22 cellular contexts compared by ENCODE assay signal in the genomic region with DNA sequence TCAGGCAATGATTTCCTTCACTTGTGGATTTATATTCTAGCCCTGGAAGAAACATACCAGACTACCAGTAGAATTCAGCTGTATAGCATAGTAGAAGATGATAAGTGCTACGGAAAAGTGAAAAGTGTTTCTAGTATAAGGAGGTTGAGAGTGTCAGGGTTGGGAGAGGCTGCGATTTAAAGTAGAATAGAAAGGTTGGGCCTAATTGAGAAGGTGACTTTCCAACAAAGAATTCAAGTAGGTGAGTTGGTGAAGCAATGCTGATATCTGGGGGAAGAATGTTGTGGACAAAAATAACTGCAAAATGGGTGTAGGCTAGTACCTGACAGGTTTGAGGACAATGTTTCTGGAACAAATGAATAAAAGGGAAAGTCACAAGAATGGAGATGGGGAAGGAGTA. TPM values are rescaled to one million over a fixed set of nuclear protein-coding genes. Genes with fewer than 3 reads are reported as not detected.
"Had no signal": no experiment of that assay in that cellular context is flagged by ENCODE, and none has a peak within 500 bp of the region (broad histone marks: within the 10 kb centered on the region; RNA-seq: fewer than 3 reads in every experiment).

No MANE protein-coding gene starts in this region.

- ATAC-seq: HepG2, SK-N-SH treated with all-trans-retinoic acid at 6 μM for 48 hours had no signal

- DNase-seq: IMR-90, Kasumi-1, KG1, NCI-H1092, NCI-H1105 treated with DMSO at 0.1 percent for 48 hours, NCI-H1417 treated with DMSO at 0.1 percent for 48 hours, NCI-H146, NCI-H1694 treated with DMSO at 0.1 percent for 48 hours, NCI-H1930, NCI-H2081, NCI-H2107, NCI-H2227 treated with DMSO at 0.1 percent for 48 hours, NCI-H69, NCI-H774, SHP77 had no signal

- FAIRE-seq: HepG2 had no signal

- H3K27ac ChIP-seq: RWPE1 had no signal

RNA-seq across cellular contexts. Expression of gene TMEM207, which starts 22.6 kb away (rescaled TPM):
- total RNA-seq: HepG2, HT1080, IMR-90, M059J, NCI-H460 had no signal
- polyA plus RNA-seq: HepG2, IMR-90 had no signal

RNA-seq across cellular contexts. Expression of gene CLDN16, which starts 39.1 kb away (rescaled TPM):
- total RNA-seq: HT1080, M059J, SK-MEL-5 had no signal
